ENCODE assay signal across 9 cellular contexts in the genomic region with DNA sequence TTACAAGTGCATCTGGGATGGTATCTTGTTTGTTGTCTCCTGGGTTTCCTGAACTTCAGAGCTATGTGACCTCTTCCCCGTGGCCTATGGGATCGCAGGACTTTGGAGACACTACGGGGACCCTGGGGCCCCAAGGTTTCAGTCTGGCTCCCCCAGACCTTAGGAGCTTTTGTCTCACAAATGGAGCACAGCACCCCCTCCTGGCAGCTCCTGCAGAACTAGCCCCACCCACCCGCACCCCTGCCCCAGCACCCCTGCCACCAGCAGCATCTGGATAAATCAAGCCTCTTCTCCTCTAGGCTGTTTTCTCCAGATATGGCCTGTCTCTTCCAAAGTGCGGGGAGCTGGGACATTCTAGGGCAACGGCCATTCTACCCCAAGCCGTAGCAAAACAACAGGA. TPM values are rescaled to one million over a fixed set of nuclear protein-coding genes. Genes with fewer than 3 reads are reported as not detected.
A peak's percentile ranks its signal among the peaks of the same experiment; 100 is the strongest.
DNase-seq lines count a peak whose midpoint lies in the region; ATAC-seq and TF ChIP-seq lines count a peak whose summit lies in the region.
"Had no signal": no experiment of that assay in that cellular context is flagged by ENCODE, and none has a peak within 500 bp of the region (broad histone marks: within the 10 kb centered on the region; RNA-seq: fewer than 3 reads in every experiment).

No MANE protein-coding gene starts in this region.

- H3K4me1 Mint-ChIP-seq in Calu3 (ENCODE audit: low read depth, unreplicated experiment) = no peaks in the 10 kb centered on the region
- no peaks in the 10 kb centered on the region for H3K4me1 Mint-ChIP-seq in activated naive CD8-positive, alpha-beta T cell treated with anti-CD3 and anti-CD28 coated beads for 36 hours
- H3K4me1 Mint-ChIP-seq in neural crest cell = peaks cover 29% of the 10 kb centered on the region

- no peaks in the 10 kb centered on the region for H3K27me3 Mint-ChIP-seq in Calu3 (ENCODE audit: unreplicated experiment)
- H3K27me3 Mint-ChIP-seq in activated naive CD8-positive, alpha-beta T cell treated with anti-CD3 and anti-CD28 coated beads for 36 hours = no peaks in the 10 kb centered on the region
- H3K27me3 Mint-ChIP-seq in neural crest cell (ENCODE audit: low read depth) = peaks cover 3% of the 10 kb centered on the region

- peak; percentile 35 for DNase-seq in Calu3
- no peak for DNase-seq in PC-9
- DNase-seq in activated naive CD8-positive, alpha-beta T cell treated with anti-CD3 and anti-CD28 coated beads for 36 hours = peak; percentile 48
- no peak for DNase-seq in neural crest cell (ENCODE audit: low read depth, low spot score)
- DNase-seq in NCI-H2107 treated with DMSO at 0.1 percent for 48 hours (lab: John Stamatoyannopoulos, UW; ENCODE audit: unreplicated experiment) = no peak
- DNase-seq in occipital lobe (lab: John Stamatoyannopoulos, UW) = no peak
- DNase-seq in hippocampal formation (lab: John Stamatoyannopoulos, UW) = no peak
- DNase-seq: HCEC 1CT had no signal

- H3F3A ChIP-seq in PC-9 (ENCODE audit: insufficient read depth, low read depth) = peaks cover 33% of the 10 kb centered on the region; the same call in 1 of the 2 replicates

- H3K79me2 ChIP-seq in PC-9 (ENCODE audit: low read depth) = no peaks in the 10 kb centered on the region

- H3K27ac ChIP-seq in PC-9 = no peak overlapping the region

- no peaks in the 10 kb centered on the region for H3K9me3 ChIP-seq in PC-9 (ENCODE audit: insufficient read depth, low read depth)

- TF ChIP-seq CTCF in Calu3 (IDR thresholded peaks at IDR 0.05; ENCODE audit: unreplicated experiment) = peak; percentile 43
- peak; percentile 37; the same call in 1 of the 2 replicates for TF ChIP-seq CTCF in PC-9 (conservative IDR thresholded peaks at IDR 0.05)
- peak; percentile 45 for TF ChIP-seq CTCF in neural crest cell (conservative IDR thresholded peaks at IDR 0.05)

- no peaks in the 10 kb centered on the region for H3K9me2 ChIP-seq in PC-9 (ENCODE audit: insufficient read depth)

- no peak for ATAC-seq in HG02973 (IDR thresholded peaks at IDR 0.05; ENCODE audit: unreplicated experiment)

- H3K27me3 ChIP-seq in PC-9 (ENCODE audit: insufficient read depth, low read depth) = no peaks in the 10 kb centered on the region

- no peak overlapping the region for H3K27ac Mint-ChIP-seq in Calu3 (ENCODE audit: unreplicated experiment)
- H3K27ac Mint-ChIP-seq in activated naive CD8-positive, alpha-beta T cell treated with anti-CD3 and anti-CD28 coated beads for 36 hours = peak overlapping the region; percentile 21
- H3K27ac Mint-ChIP-seq in neural crest cell (ENCODE audit: unreplicated experiment) = no peak overlapping the region

- H3K4me3 Mint-ChIP-seq in Calu3 (ENCODE audit: low read depth, unreplicated experiment) = no peak overlapping the region
- no peak overlapping the region for H3K4me3 Mint-ChIP-seq in activated naive CD8-positive, alpha-beta T cell treated with anti-CD3 and anti-CD28 coated beads for 36 hours
- peak overlapping the region; percentile 69 for H3K4me3 Mint-ChIP-seq in neural crest cell

- POLR2A ChIA-PET in PC-9 (lab: Charles Lee; ENCODE audit: unreplicated experiment) = interaction anchor here (0.5 kb wide), 1 partner anchor 124 kb away, joined by 5 read pairs; no protein-coding TSS in a partner anchor

- intact Hi-C loops in Calu3 (cut with micrococcal nuclease; ENCODE audit: unreplicated experiment) = no loop called here
- intact Hi-C loops in PC-9 (cut with micrococcal nuclease; ENCODE audit: unreplicated experiment) = no loop called here

- no peak overlapping the region for H3K4me3 ChIP-seq in PC-9

- H2AFZ ChIP-seq in PC-9 = no peak overlapping the region

- H3K36me3 ChIP-seq in PC-9 (ENCODE audit: low read depth) = peaks cover 15% of the 10 kb centered on the region; the same call in 1 of the 2 replicates

- H4K20me1 ChIP-seq in PC-9 (ENCODE audit: insufficient read depth) = peaks cover 15% of the 10 kb centered on the region; the same call in 1 of the 2 replicates

- CTCF ChIA-PET in Calu3 (lab: Charles Lee) = interaction anchor here (0.5 to 1.9 kb wide), 10 partner anchors 28 to 156 kb away, joined by 3 to 8 read pairs (median 4); partner anchors contain the start of genes MARK2 and NAA40
- CTCF ChIA-PET in PC-9 (lab: Charles Lee) = interaction anchor here (0.6 to 1.4 kb wide), 4 partner anchors 31 to 522 kb away, joined by 3 to 6 read pairs (median 4); partner anchors contain the start of gene MARK2

- H3K9me3 Mint-ChIP-seq in Calu3 (ENCODE audit: low read depth, unreplicated experiment) (no peaks in the 10 kb centered on the region), neural crest cell (no peaks in the 10 kb centered on the region)
- H3K9me3 Mint-ChIP-seq in activated naive CD8-positive, alpha-beta T cell treated with anti-CD3 and anti-CD28 coated beads for 36 hours = no peaks in the 10 kb centered on the region

- H3K4me1 ChIP-seq in PC-9 (replicated peaks; ENCODE audit: insufficient read depth) = no peaks in the 10 kb centered on the region

- H3K36me3 Mint-ChIP-seq in Calu3 (ENCODE audit: insufficient read depth, unreplicated experiment) (peaks cover 50% of the 10 kb centered on the region), neural crest cell (ENCODE audit: low read depth) (peaks cover 6% of the 10 kb centered on the region)
- H3K36me3 Mint-ChIP-seq in activated naive CD8-positive, alpha-beta T cell treated with anti-CD3 and anti-CD28 coated beads for 36 hours = peaks cover 12% of the 10 kb centered on the region

- BruUV-seq in Calu3 (replicated peaks; lab: Mats Ljungman, UMichigan) (no TSS peak), PC-9 (replicated peaks; lab: Mats Ljungman, UMichigan) (no TSS peak)

- no peak overlapping the region for H3K4me2 ChIP-seq in PC-9

RNA-seq across cellular contexts. Expression of gene RCOR2, which starts 10.4 kb away (rescaled TPM):
- total RNA-seq in Calu3 (2022) = 0.26 and 0.37 TPM in 2 replicates
- 3.4 and 5.2 TPM in 2 replicates for total RNA-seq in PC-9 (2021)
- total RNA-seq in activated naive CD8-positive, alpha-beta T cell treated with anti-CD3 and anti-CD28 coated beads for 36 hours = under 1 TPM; 0.58 to 0.82 TPM
- total RNA-seq in neural crest cell = 107 and 108 TPM in 2 replicates
- 9.5 TPM for total RNA-seq in occipital lobe

RNA-seq across cellular contexts. Expression of gene NAA40, which starts 32.2 kb away (rescaled TPM):
- total RNA-seq in Calu3 (2022) (41.3 and 44.9 TPM in 2 replicates), PC-9 (2021) (47.4 and 50.4 TPM in 2 replicates), neural crest cell (64.5 and 71.2 TPM in 2 replicates), occipital lobe (9.8 TPM)
- total RNA-seq in activated naive CD8-positive, alpha-beta T cell treated with anti-CD3 and anti-CD28 coated beads for 36 hours = 10 to 100 TPM; 18.3 to 21.6 TPM

Comparison
In these comparisons a context has a peak if more than half of its experiments do, and no peak if none do; other contexts are left out.
1. DNase-seq: peak in Calu3 (single experiment) and activated naive CD8-positive, alpha-beta T cell treated with anti-CD3 and anti-CD28 coated beads for 36 hours (single experiment); none in PC-9 (0 of 2), neural crest cell (single experiment), NCI-H2107 treated with DMSO at 0.1 percent for 48 hours (single experiment), occipital lobe (single experiment) and hippocampal formation (0 of 2).
2. RNA of gene RCOR2, which starts 10.4 kb away (total RNA-seq): 107 to 108 TPM in neural crest cell; 9.5 TPM in occipital lobe (single experiment), 3.4 to 5.2 TPM in PC-9, 0.58 to 0.82 TPM in activated naive CD8-positive, alpha-beta T cell treated with anti-CD3 and anti-CD28 coated beads for 36 hours and 0.26 to 0.37 TPM in Calu3; every median in the first group is over 10 times any median in the second.
3. Peak in every context shown above with its lines, with median percentiles within 50 percentile points of each other: CTCF ChIP-seq.